ENCODE assay signal across 1 cellular context in genomic region chr6:88662653-88663174, GRCh38.
TF ChIP-seq lines count a peak whose summit lies in the region.

No MANE protein-coding gene starts in this region.

TF ChIP-seq in GM12878, 131 proteins besides CTCF, POLR2A, EP300 and RAD21 (continued from another document and continues in another):
- TF ChIP-seq PRDM15 (CRISPR knock-in tag; IDR thresholded peaks at IDR 0.05) = no peak
- no peak for TF ChIP-seq ZSCAN29 (IDR thresholded peaks at IDR 0.05)
- TF ChIP-seq NR2F1 (conservative IDR thresholded peaks at IDR 0.05) = peak; percentile 57; the same call in 1 of the 2 replicates
- TF ChIP-seq NFIC (IDR thresholded peaks at IDR 0.05; ENCODE audit: low read depth, low read length) = peak; percentile 15; the same call in 1 of the 2 replicates
- no peak for TF ChIP-seq DPF2 (IDR thresholded peaks at IDR 0.05)
- TF ChIP-seq, protein P1, sequence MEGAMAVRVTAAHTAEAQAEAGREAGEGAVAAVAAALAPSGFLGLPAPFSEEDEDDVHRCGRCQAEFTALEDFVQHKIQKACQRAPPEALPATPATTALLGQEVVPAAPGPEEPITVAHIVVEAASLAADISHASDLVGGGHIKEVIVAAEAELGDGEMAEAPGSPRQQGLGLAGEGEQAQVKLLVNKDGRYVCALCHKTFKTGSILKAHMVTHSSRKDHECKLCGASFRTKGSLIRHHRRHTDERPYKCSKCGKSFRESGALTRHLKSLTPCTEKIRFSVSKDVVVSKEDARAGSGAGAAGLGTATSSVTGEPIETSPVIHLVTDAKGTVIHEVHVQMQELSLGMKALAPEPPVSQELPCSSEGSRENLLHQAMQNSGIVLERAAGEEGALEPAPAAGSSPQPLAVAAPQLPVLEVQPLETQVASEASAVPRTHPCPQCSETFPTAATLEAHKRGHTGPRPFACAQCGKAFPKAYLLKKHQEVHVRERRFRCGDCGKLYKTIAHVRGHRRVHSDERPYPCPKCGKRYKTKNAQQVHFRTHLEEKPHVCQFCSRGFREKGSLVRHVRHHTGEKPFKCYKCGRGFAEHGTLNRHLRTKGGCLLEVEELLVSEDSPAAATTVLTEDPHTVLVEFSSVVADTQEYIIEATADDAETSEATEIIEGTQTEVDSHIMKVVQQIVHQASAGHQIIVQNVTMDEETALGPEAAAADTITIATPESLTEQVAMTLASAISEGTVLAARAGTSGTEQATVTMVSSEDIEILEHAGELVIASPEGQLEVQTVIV (IDR thresholded peaks at IDR 0.05; ENCODE audit: borderline replicate concordance, partially characterized antibody) = no peak
- TF ChIP-seq CHD2 (IDR thresholded peaks at IDR 0.05; ENCODE audit: borderline replicate concordance, low read depth, low read length) = no peak
- TF ChIP-seq EGR1 (IDR thresholded peaks at IDR 0.05; ENCODE audit: borderline replicate concordance in 1 of 2, low read depth in 2 of 2, low read length in 2 of 2) = no peak
- no peak for TF ChIP-seq TARDBP (IDR thresholded peaks at IDR 0.05; ENCODE audit: borderline replicate concordance)
- no peak for TF ChIP-seq EZH2 (IDR thresholded peaks at IDR 0.05; ENCODE audit: borderline replicate concordance, control insufficient read depth, low read depth, low read length)
- TF ChIP-seq, protein P2, sequence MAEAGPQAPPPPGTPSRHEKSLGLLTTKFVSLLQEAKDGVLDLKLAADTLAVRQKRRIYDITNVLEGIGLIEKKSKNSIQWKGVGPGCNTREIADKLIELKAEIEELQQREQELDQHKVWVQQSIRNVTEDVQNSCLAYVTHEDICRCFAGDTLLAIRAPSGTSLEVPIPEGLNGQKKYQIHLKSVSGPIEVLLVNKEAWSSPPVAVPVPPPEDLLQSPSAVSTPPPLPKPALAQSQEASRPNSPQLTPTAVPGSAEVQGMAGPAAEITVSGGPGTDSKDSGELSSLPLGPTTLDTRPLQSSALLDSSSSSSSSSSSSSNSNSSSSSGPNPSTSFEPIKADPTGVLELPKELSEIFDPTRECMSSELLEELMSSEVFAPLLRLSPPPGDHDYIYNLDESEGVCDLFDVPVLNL (IDR thresholded peaks at IDR 0.05; ENCODE audit: low read depth, low read length) = no peak
- no peak for TF ChIP-seq CEBPB (IDR thresholded peaks at IDR 0.05; ENCODE audit: borderline replicate concordance in 1 of 2, low read depth in 2 of 2, low read length in 2 of 2)
- no peak for TF ChIP-seq NBN (IDR thresholded peaks at IDR 0.05)
- no peak for TF ChIP-seq NRF1 (conservative IDR thresholded peaks at IDR 0.05; ENCODE audit: low read depth, low read length)
- TF ChIP-seq, protein P3, sequence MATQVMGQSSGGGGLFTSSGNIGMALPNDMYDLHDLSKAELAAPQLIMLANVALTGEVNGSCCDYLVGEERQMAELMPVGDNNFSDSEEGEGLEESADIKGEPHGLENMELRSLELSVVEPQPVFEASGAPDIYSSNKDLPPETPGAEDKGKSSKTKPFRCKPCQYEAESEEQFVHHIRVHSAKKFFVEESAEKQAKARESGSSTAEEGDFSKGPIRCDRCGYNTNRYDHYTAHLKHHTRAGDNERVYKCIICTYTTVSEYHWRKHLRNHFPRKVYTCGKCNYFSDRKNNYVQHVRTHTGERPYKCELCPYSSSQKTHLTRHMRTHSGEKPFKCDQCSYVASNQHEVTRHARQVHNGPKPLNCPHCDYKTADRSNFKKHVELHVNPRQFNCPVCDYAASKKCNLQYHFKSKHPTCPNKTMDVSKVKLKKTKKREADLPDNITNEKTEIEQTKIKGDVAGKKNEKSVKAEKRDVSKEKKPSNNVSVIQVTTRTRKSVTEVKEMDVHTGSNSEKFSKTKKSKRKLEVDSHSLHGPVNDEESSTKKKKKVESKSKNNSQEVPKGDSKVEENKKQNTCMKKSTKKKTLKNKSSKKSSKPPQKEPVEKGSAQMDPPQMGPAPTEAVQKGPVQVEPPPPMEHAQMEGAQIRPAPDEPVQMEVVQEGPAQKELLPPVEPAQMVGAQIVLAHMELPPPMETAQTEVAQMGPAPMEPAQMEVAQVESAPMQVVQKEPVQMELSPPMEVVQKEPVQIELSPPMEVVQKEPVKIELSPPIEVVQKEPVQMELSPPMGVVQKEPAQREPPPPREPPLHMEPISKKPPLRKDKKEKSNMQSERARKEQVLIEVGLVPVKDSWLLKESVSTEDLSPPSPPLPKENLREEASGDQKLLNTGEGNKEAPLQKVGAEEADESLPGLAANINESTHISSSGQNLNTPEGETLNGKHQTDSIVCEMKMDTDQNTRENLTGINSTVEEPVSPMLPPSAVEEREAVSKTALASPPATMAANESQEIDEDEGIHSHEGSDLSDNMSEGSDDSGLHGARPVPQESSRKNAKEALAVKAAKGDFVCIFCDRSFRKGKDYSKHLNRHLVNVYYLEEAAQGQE (IDR thresholded peaks at IDR 0.05; ENCODE audit: low read depth, low read length) = no peak
- no peak for TF ChIP-seq ZNF622 (IDR thresholded peaks at IDR 0.05)
- TF ChIP-seq POLR2AphosphoS5 (IDR thresholded peaks at IDR 0.05; ENCODE audit: low read length) = no peak
- TF ChIP-seq SMARCA5 (IDR thresholded peaks at IDR 0.05) = peak; percentile 43; the same call in 1 of the 2 replicates
- TF ChIP-seq GATAD2B (conservative IDR thresholded peaks at IDR 0.05; ENCODE audit: low read depth) = no peak
- no peak for TF ChIP-seq TBL1XR1 (IDR thresholded peaks at IDR 0.05; ENCODE audit: low read depth, low read length)
- 0 out of 2 replicates have a peak, but pooled peaks have one; percentile 23 for TF ChIP-seq IRF4 (IDR thresholded peaks at IDR 0.05; ENCODE audit: low read depth, low read length)
- peak; percentile 44; the same call in 1 of the 2 replicates for TF ChIP-seq ZNF217 (IDR thresholded peaks at IDR 0.05)
- no peak for TF ChIP-seq MYC (IDR thresholded peaks at IDR 0.05; ENCODE audit: insufficient read depth, insufficient read length, insufficient replicate concordance, low read length, severe bottlenecking)
- TF ChIP-seq, protein P4, sequence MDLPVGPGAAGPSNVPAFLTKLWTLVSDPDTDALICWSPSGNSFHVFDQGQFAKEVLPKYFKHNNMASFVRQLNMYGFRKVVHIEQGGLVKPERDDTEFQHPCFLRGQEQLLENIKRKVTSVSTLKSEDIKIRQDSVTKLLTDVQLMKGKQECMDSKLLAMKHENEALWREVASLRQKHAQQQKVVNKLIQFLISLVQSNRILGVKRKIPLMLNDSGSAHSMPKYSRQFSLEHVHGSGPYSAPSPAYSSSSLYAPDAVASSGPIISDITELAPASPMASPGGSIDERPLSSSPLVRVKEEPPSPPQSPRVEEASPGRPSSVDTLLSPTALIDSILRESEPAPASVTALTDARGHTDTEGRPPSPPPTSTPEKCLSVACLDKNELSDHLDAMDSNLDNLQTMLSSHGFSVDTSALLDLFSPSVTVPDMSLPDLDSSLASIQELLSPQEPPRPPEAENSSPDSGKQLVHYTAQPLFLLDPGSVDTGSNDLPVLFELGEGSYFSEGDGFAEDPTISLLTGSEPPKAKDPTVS (IDR thresholded peaks at IDR 0.05; ENCODE audit: low read depth, low read length) = no peak
- TF ChIP-seq ESRRA (IDR thresholded peaks at IDR 0.05; ENCODE audit: low read length) = no peak
- no peak for TF ChIP-seq ZNF274 (IDR thresholded peaks at IDR 0.05; ENCODE audit: insufficient read depth, insufficient read length)
- TF ChIP-seq MEF2A (IDR thresholded peaks at IDR 0.05; ENCODE audit: insufficient read depth, low read depth, low read length) = no peak
- TF ChIP-seq SPI1 (IDR thresholded peaks at IDR 0.05; ENCODE audit: borderline replicate concordance, insufficient read depth, low read depth, low read length) = no peak
- TF ChIP-seq, protein P5, sequence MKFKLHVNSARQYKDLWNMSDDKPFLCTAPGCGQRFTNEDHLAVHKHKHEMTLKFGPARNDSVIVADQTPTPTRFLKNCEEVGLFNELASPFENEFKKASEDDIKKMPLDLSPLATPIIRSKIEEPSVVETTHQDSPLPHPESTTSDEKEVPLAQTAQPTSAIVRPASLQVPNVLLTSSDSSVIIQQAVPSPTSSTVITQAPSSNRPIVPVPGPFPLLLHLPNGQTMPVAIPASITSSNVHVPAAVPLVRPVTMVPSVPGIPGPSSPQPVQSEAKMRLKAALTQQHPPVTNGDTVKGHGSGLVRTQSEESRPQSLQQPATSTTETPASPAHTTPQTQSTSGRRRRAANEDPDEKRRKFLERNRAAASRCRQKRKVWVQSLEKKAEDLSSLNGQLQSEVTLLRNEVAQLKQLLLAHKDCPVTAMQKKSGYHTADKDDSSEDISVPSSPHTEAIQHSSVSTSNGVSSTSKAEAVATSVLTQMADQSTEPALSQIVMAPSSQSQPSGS (IDR thresholded peaks at IDR 0.05; ENCODE audit: low read length) = no peak
- no peak for TF ChIP-seq BHLHE40 (IDR thresholded peaks at IDR 0.05; ENCODE audit: borderline replicate concordance in 1 of 2, low read depth in 2 of 2, low read length in 1 of 2)
- no peak for TF ChIP-seq MTA3 (IDR thresholded peaks at IDR 0.05; ENCODE audit: borderline replicate concordance, low read length)
- TF ChIP-seq RFX5 (IDR thresholded peaks at IDR 0.05; ENCODE audit: low read depth, low read length) = no peak
- TF ChIP-seq KDM1A (IDR thresholded peaks at IDR 0.05; ENCODE audit: borderline replicate concordance) = no peak
- TF ChIP-seq HCFC1 (IDR thresholded peaks at IDR 0.05; ENCODE audit: low read length) = no peak
- no peak for TF ChIP-seq TCF7 (IDR thresholded peaks at IDR 0.05; ENCODE audit: borderline replicate concordance)
- no peak for TF ChIP-seq PAX8 (IDR thresholded peaks at IDR 0.05)
- no peak for TF ChIP-seq SREBF2 (IDR thresholded peaks at IDR 0.05; ENCODE audit: low read length)
- TF ChIP-seq, protein P6, sequence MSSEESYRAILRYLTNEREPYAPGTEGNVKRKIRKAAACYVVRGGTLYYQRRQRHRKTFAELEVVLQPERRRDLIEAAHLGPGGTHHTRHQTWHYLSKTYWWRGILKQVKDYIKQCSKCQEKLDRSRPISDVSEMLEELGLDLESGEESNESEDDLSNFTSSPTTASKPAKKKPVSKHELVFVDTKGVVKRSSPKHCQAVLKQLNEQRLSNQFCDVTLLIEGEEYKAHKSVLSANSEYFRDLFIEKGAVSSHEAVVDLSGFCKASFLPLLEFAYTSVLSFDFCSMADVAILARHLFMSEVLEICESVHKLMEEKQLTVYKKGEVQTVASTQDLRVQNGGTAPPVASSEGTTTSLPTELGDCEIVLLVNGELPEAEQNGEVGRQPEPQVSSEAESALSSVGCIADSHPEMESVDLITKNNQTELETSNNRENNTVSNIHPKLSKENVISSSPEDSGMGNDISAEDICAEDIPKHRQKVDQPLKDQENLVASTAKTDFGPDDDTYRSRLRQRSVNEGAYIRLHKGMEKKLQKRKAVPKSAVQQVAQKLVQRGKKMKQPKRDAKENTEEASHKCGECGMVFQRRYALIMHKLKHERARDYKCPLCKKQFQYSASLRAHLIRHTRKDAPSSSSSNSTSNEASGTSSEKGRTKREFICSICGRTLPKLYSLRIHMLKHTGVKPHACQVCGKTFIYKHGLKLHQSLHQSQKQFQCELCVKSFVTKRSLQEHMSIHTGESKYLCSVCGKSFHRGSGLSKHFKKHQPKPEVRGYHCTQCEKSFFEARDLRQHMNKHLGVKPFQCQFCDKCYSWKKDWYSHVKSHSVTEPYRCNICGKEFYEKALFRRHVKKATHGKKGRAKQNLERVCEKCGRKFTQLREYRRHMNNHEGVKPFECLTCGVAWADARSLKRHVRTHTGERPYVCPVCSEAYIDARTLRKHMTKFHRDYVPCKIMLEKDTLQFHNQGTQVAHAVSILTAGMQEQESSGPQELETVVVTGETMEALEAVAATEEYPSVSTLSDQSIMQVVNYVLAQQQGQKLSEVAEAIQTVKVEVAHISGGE (CRISPR knock-in tag; IDR thresholded peaks at IDR 0.05) = no peak
- no peak for TF ChIP-seq LARP7 (IDR thresholded peaks at IDR 0.05)
- no peak for TF ChIP-seq BMI1 (IDR thresholded peaks at IDR 0.05; ENCODE audit: borderline replicate concordance)
- TF ChIP-seq, protein P7, sequence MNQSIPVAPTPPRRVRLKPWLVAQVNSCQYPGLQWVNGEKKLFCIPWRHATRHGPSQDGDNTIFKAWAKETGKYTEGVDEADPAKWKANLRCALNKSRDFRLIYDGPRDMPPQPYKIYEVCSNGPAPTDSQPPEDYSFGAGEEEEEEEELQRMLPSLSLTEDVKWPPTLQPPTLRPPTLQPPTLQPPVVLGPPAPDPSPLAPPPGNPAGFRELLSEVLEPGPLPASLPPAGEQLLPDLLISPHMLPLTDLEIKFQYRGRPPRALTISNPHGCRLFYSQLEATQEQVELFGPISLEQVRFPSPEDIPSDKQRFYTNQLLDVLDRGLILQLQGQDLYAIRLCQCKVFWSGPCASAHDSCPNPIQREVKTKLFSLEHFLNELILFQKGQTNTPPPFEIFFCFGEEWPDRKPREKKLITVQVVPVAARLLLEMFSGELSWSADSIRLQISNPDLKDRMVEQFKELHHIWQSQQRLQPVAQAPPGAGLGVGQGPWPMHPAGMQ (IDR thresholded peaks at IDR 0.05; ENCODE audit: borderline replicate concordance) = no peak
- TF ChIP-seq, protein P8, sequence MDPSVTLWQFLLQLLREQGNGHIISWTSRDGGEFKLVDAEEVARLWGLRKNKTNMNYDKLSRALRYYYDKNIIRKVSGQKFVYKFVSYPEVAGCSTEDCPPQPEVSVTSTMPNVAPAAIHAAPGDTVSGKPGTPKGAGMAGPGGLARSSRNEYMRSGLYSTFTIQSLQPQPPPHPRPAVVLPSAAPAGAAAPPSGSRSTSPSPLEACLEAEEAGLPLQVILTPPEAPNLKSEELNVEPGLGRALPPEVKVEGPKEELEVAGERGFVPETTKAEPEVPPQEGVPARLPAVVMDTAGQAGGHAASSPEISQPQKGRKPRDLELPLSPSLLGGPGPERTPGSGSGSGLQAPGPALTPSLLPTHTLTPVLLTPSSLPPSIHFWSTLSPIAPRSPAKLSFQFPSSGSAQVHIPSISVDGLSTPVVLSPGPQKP (IDR thresholded peaks at IDR 0.05; ENCODE audit: low read depth, low read length) = no peak
- TF ChIP-seq CREM (IDR thresholded peaks at IDR 0.05; ENCODE audit: low read depth) = no peak
- TF ChIP-seq RBBP5 (conservative IDR thresholded peaks at IDR 0.05) = no peak
- TF ChIP-seq ASH2L (IDR thresholded peaks at IDR 0.05; ENCODE audit: borderline replicate concordance, low read depth) = no peak
- peak; percentile 70 for TF ChIP-seq JUNB (IDR thresholded peaks at IDR 0.05)
- TF ChIP-seq RUNX3 (IDR thresholded peaks at IDR 0.05; ENCODE audit: low read length) = peak; percentile 67
